8 cellular contexts compared by ENCODE assay signal in genomic region chr15:67065531-67066005, GRCh38. TPM values are rescaled to one million over a fixed set of nuclear protein-coding genes. Genes with fewer than 3 reads are reported as not detected.
A peak's percentile ranks its signal among the peaks of the same experiment; 100 is the strongest.
DNase-seq lines count a peak whose midpoint lies in the region; ATAC-seq, FAIRE-seq and TF ChIP-seq lines count a peak whose summit lies in the region.

Gene SMAD3, plus strand, starts transcription at chr15:67065602. Its CDS starts 553 bp downstream, at chr15:67066155.

- intact Hi-C loops in activated naive CD4-positive, alpha-beta T cell treated with anti-CD3 and anti-CD28 coated beads for 36 hours (cut with micrococcal nuclease) = loop anchor here (5.0 kb wide), 2 partner anchors 237 to 772 kb away; no protein-coding TSS in a partner anchor

- DNase-seq in BJ (ENCODE audit: low read depth) = peak; percentile 66
- DNase-seq in GM19238 (ENCODE audit: insufficient read length, low spot score) = peak; percentile 84
- peak; percentile 94 for DNase-seq in SJSA1 (ENCODE audit: low read depth in 1 of 2, low spot score in 2 of 2)
- DNase-seq in activated naive CD4-positive, alpha-beta T cell treated with anti-CD3 and anti-CD28 coated beads for 36 hours = peak; percentile 80
- peak; percentile 88 to 89 for DNase-seq in frontal cortex (ENCODE audit: low spot score in 2 of 2)
- peak; percentile 84 for DNase-seq in neuronal stem cell (ENCODE audit: low spot score)
- DNase-seq in substantia nigra (lab: John Stamatoyannopoulos, UW) = peak in 47 of 49 donors; percentile 13 to 88 (median 67)

- no peaks in the 10 kb centered on the region for H3K36me3 ChIP-seq in BJ (ENCODE audit: control insufficient read depth, insufficient read depth, low read length)
- peaks cover 20% of the 10 kb centered on the region for H3K36me3 ChIP-seq in SJSA1
- peaks cover 0 to 17% of the 10 kb centered on the region in 2 donors for H3K36me3 ChIP-seq in neuronal stem cell (replicated peaks in 1 of 2; ENCODE audit: control insufficient read depth in 2 of 2, insufficient read depth in 2 of 2, low read length in 2 of 2)

- peak within 1 kb of the TSS; percentile 78 for H3K23ac ChIP-seq in neuronal stem cell (ENCODE audit: low read depth, low read length, poor library complexity)

- H2BK15ac ChIP-seq in neuronal stem cell (ENCODE audit: low read length) = peak within 1 kb of the TSS; percentile 40

- peak; percentile 53 for ATAC-seq in HG03521 (IDR thresholded peaks at IDR 0.05; ENCODE audit: unreplicated experiment)

- peaks cover 3% of the 10 kb centered on the region for H3K79me1 ChIP-seq in neuronal stem cell (ENCODE audit: low read depth, low read length)

- peaks cover 49% of the 10 kb centered on the region for H3K4me1 ChIP-seq in SJSA1 (replicated peaks)
- peaks cover 21 to 31% of the 10 kb centered on the region in 2 donors for H3K4me1 ChIP-seq in neuronal stem cell (ENCODE audit: control insufficient read depth in 2 of 2, insufficient read depth in 1 of 2, low read depth in 1 of 2, low read length in 2 of 2)

- H2BK12ac ChIP-seq in neuronal stem cell (ENCODE audit: low read length) = peak within 1 kb of the TSS; percentile 31

- peaks cover 50% of the 10 kb centered on the region for H3K4me1 Mint-ChIP-seq in activated naive CD4-positive, alpha-beta T cell treated with anti-CD3 and anti-CD28 coated beads for 36 hours (ENCODE audit: low read depth)

- H3K27me3 ChIP-seq in BJ (ENCODE audit: control insufficient read depth, insufficient read depth, low read length) (no peaks in the 10 kb centered on the region), SJSA1 (replicated peaks) (no peaks in the 10 kb centered on the region), neuronal stem cell (ENCODE audit: control insufficient read depth in 3 of 3, insufficient read depth in 3 of 3, low read depth in 1 of 3, low read length in 3 of 3) (peaks cover 0 to 16% (median 0%) of the 10 kb centered on the region in 3 experiments)

- no peaks in the 10 kb centered on the region for H3K9me3 Mint-ChIP-seq in activated naive CD4-positive, alpha-beta T cell treated with anti-CD3 and anti-CD28 coated beads for 36 hours

- H2AK5ac ChIP-seq in neuronal stem cell (ENCODE audit: low read depth, low read length) = peak within 1 kb of the TSS; percentile 96

- H3K36me3 Mint-ChIP-seq in activated naive CD4-positive, alpha-beta T cell treated with anti-CD3 and anti-CD28 coated beads for 36 hours (ENCODE audit: low read depth) = peaks cover 12% of the 10 kb centered on the region

- peak within 1 kb of the TSS; percentile 90 for H2AFZ ChIP-seq in neuronal stem cell (ENCODE audit: low read length)

- peak within 1 kb of the TSS; percentile 89 for H3K27ac Mint-ChIP-seq in activated naive CD4-positive, alpha-beta T cell treated with anti-CD3 and anti-CD28 coated beads for 36 hours

- peak within 1 kb of the TSS; percentile 90 for H2BK120ac ChIP-seq in neuronal stem cell (ENCODE audit: low read depth, low read length)

- peak within 1 kb of the TSS; percentile 85 for H3K4me2 ChIP-seq in neuronal stem cell (ENCODE audit: insufficient read depth, low read length, poor library complexity, severe bottlenecking)

- peak within 1 kb of the TSS; percentile 93 for H3K18ac ChIP-seq in neuronal stem cell (ENCODE audit: low read length)

- no peak within 1 kb of the TSS for H4K8ac ChIP-seq in neuronal stem cell (ENCODE audit: low read depth, low read length)

- H3K27me3 Mint-ChIP-seq in activated naive CD4-positive, alpha-beta T cell treated with anti-CD3 and anti-CD28 coated beads for 36 hours (ENCODE audit: low read depth) = peaks cover 17% of the 10 kb centered on the region

- no CpG with 5 or more reads among the region's 63 CpGs for WGBS in neuronal stem cell (ENCODE audit: extremely low coverage in 2 of 2, insufficient read length in 2 of 2, insufficient replicate concordance in 1 of 2), 2 donors

- peak within 1 kb of the TSS; percentile 43 for H3K4ac ChIP-seq in neuronal stem cell (ENCODE audit: low read length)

- TF ChIP-seq CTCF in BJ (IDR thresholded peaks at IDR 0.05; ENCODE audit: insufficient read depth, low read depth, low read length) = no peak

- H3K9ac ChIP-seq in neuronal stem cell (ENCODE audit: low read depth, low read length, poor library complexity) = peak within 1 kb of the TSS; percentile 89

- FAIRE-seq in frontal cortex (lab: Jason Lieb, UNC) = no peak

- H4K91ac ChIP-seq in neuronal stem cell (ENCODE audit: low read depth, low read length, poor library complexity) = peak within 1 kb of the TSS; percentile 73

- H2BK5ac ChIP-seq in neuronal stem cell (ENCODE audit: low read length) = peak within 1 kb of the TSS; percentile 62

- H3K27ac ChIP-seq in SJSA1 (peak within 1 kb of the TSS; percentile 95), neuronal stem cell (replicated peaks; ENCODE audit: low read length) (peak within 1 kb of the TSS; percentile 58), substantia nigra (ENCODE audit: low read depth, low read length, poor library complexity, severe bottlenecking) (peak within 1 kb of the TSS; percentile 59)

- POLR2A ChIA-PET in BJ (lab: Charles Lee) = interaction anchor here (0.6 to 0.7 kb wide), 2 partner anchors 23 to 33 kb away, joined by 3 to 5 read pairs; no protein-coding TSS in a partner anchor

- H3K4me3 ChIP-seq in BJ (ENCODE audit: low read depth, low read length) = peak within 1 kb of the TSS; percentile 98
- H3K4me3 ChIP-seq in SJSA1 = peak within 1 kb of the TSS; percentile 65
- peak within 1 kb of the TSS; percentile 93 to 94 for H3K4me3 ChIP-seq in neuronal stem cell (ENCODE audit: low read length in 2 of 2)

- CTCF ChIA-PET in BJ (lab: Yijun Ruan, JAX) = interaction anchor here (1.3 to 2.2 kb wide), 3 partner anchors 15 to 119 kb away, joined by 3 to 9 read pairs (median 7); no protein-coding TSS in a partner anchor
- CTCF ChIA-PET in activated naive CD4-positive, alpha-beta T cell treated with anti-CD3 and anti-CD28 coated beads for 36 hours (lab: Charles Lee) = interaction anchor here (0.9 to 1.6 kb wide), 5 partner anchors 10 to 116 kb away, joined by 3 to 6 read pairs (median 3); no protein-coding TSS in a partner anchor

- peak within 1 kb of the TSS; percentile 95 for H3K4me3 Mint-ChIP-seq in activated naive CD4-positive, alpha-beta T cell treated with anti-CD3 and anti-CD28 coated beads for 36 hours

- H3K14ac ChIP-seq in neuronal stem cell (ENCODE audit: low read length) = peak within 1 kb of the TSS; percentile 66

- H3K9me3 ChIP-seq in SJSA1 (replicated peaks) (no peaks in the 10 kb centered on the region), neuronal stem cell (replicated peaks in 1 of 2; ENCODE audit: control insufficient read depth in 2 of 2, insufficient read depth in 1 of 2, low read depth in 1 of 2, low read length in 2 of 2) (no peaks in the 10 kb centered on the region)

RNA-seq across cellular contexts. Expression of gene SMAD3, which starts in this region (rescaled TPM):
- polyA plus RNA-seq in BJ (2011; rRNA removed) = 35.1 and 59.4 TPM in 2 replicates
- polyA minus RNA-seq in BJ (2011; rRNA and poly(A)+ RNA removed) = 58.3 and 68.0 TPM in 2 replicates
- 19.5 and 22.0 TPM in 2 replicates for total RNA-seq in SJSA1 (2014; rRNA removed; shearing (Covaris generic))
- 10 to 100 TPM; 35.1 to 39.2 TPM for total RNA-seq in activated naive CD4-positive, alpha-beta T cell treated with anti-CD3 and anti-CD28 coated beads for 36 hours
- total RNA-seq in frontal cortex = 2.0 TPM
- 32.6 TPM for polyA plus RNA-seq in neuronal stem cell (2013, experiment 1 of 2)
- polyA plus RNA-seq in neuronal stem cell (2013, experiment 2 of 2) = 32.9 TPM

Comparison
In these comparisons a context has a peak if more than half of its experiments do, and no peak if none do; other contexts are left out.
1. Peak in every context shown above with its lines: DNase-seq, ATAC-seq, H3K4me3 ChIP-seq and H3K27ac ChIP-seq.